Comparison of ENCODE assay signal across 32 cellular contexts in the genomic region with DNA sequence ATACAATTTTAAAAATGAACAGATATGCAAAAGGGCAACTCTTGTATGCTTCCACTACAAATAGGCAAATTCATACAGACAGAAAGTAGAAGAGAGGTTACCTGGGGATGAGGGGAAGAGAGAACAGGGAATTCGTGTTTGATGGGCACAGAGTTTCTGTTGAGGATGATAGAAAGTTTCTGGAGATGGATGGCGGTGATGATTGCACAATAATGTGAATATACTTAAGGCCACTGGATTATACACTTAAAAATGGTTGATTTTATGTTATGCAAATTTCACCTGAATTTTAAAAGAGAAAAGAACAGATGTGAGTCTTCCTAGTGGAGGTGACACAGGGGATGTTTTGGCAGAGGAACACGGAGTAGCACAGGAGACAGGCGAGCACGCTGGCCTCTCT.
"Had no signal": no experiment of that assay in that cellular context is flagged by ENCODE, and none has a peak within 500 bp of the region (broad histone marks: within the 10 kb centered on the region; RNA-seq: fewer than 3 reads in every experiment).

No MANE protein-coding gene starts in this region.

- H3K27ac Mint-ChIP-seq: naive thymus-derived CD8-positive, alpha-beta T cell; natural killer cell treated with Interleukin-12 subunit alpha and Interleukin-12 subunit beta and Interleukin-15 and Interleukin-18, amount 100 ng/mL, for 72 hours; nephron progenitor cell; progenitor cell of endocrine pancreas; stimulated activated memory B cell treated with anti-CD40 and anti-IgM and Interleukin-4, amounts not matched to agents 10 μg/mL and 1 μg/mL and 100 μg/mL, for 72 hours; stimulated activated naive CD8-positive, alpha-beta T cell treated with anti-CD3 and anti-CD28 coated beads, Interleukin-15, amount 100 ng/mL, for 72 hours; type B pancreatic cell had no signal

- H3K4me1 Mint-ChIP-seq: naive thymus-derived CD8-positive, alpha-beta T cell; nephron progenitor cell; neural crest cell; stimulated activated memory B cell treated with anti-CD40 and anti-IgM and Interleukin-4, amounts not matched to agents 10 μg/mL and 1 μg/mL and 100 μg/mL, for 72 hours; stimulated activated naive CD8-positive, alpha-beta T cell treated with anti-CD3 and anti-CD28 coated beads, Interleukin-15, amount 100 ng/mL, for 72 hours had no signal

- H3K9me3 ChIP-seq: neutrophil, psoas muscle, testis, upper lobe of right lung, uterus had no signal

- H3K4me2 ChIP-seq: smooth muscle cell had no signal

- DNase-seq: naive thymus-derived CD8-positive, alpha-beta T cell; nephron progenitor cell; nucleus accumbens; posterior cingulate gyrus; psoas muscle; right cardiac atrium; spleen; stimulated activated CD4-positive, alpha-beta T cell treated with anti-CD3 and anti-CD28 coated beads, Interleukin-12 subunit alpha, Interleukin-12 subunit beta, amount 100 ng/mL, for 4 hours; stimulated activated CD4-positive, alpha-beta T cell treated with anti-CD3 and anti-CD28 coated beads, Interleukin-1b, Interleukin-23, amount 100 ng/mL, for 48 hours; stimulated activated CD4-positive, alpha-beta T cell treated with anti-CD3 and anti-CD28 coated beads, Interleukin-4, amount 100 ng/mL, for 1 hour; stimulated activated CD4-positive, alpha-beta T cell treated with anti-CD3 and anti-CD28 coated beads, Interleukin-4, amount 100 ng/mL, for 4 hours; stimulated activated CD8-positive, alpha-beta memory T cell treated with anti-CD3 and anti-CD28 coated beads, Interleukin-4, amount 100 ng/mL, for 48 hours; stimulated activated naive CD4-positive, alpha-beta T cell; stimulated activated naive CD8-positive, alpha-beta T cell treated with anti-CD3 and anti-CD28 coated beads, Interleukin-15, amount 100 ng/mL, for 72 hours; stimulated activated naive CD8-positive, alpha-beta T cell treated with anti-CD3 and anti-CD28 coated beads, Interleukin-15, Interleukin-2, amounts not matched to agents 100 U/mL and 50 U/mL, for 24 hours; substantia nigra; testis; tibial artery; transverse colon; upper lobe of right lung; uterus had no signal

- H3K36me3 Mint-ChIP-seq: type B pancreatic cell had no signal

- H3K27me3 ChIP-seq: neutrophil, testis, tibial artery, transverse colon, upper lobe of right lung, uterus had no signal

- H3K27ac ChIP-seq: neutrophil, parathyroid adenoma, psoas muscle, skin epidermis, spleen, suprapubic skin, testis, tibial artery, transverse colon, upper lobe of right lung, uterus had no signal

- H3K9ac ChIP-seq: parathyroid adenoma had no signal

- H3K4me3 ChIP-seq: psoas muscle, skin epidermis, smooth muscle cell, spleen, suprapubic skin, testis, tibial artery, transverse colon, upper lobe of right lung, uterus had no signal

- ATAC-seq: naive thymus-derived CD8-positive, alpha-beta T cell; natural killer cell treated with Interleukin-12 subunit alpha and Interleukin-12 subunit beta and Interleukin-15 and Interleukin-18, amount 100 ng/mL, for 72 hours; psoas muscle; right cardiac atrium; sciatic nerve; stimulated activated memory B cell treated with anti-CD40 and anti-IgM and Interleukin-4, amounts not matched to agents 10 μg/mL and 1 μg/mL and 100 μg/mL, for 72 hours; stimulated activated naive CD8-positive, alpha-beta T cell treated with anti-CD3 and anti-CD28 coated beads, Interleukin-15, amount 100 ng/mL, for 72 hours; stimulated activated naive CD8-positive, alpha-beta T cell treated with anti-CD3 and anti-CD28 coated beads, Interleukin-15, Interleukin-2, amounts not matched to agents 100 U/mL and 50 U/mL, for 24 hours; upper lobe of right lung had no signal

- H3K36me3 ChIP-seq: neutrophil, spleen, suprapubic skin, tibial artery, transverse colon, upper lobe of right lung, uterus had no signal

- H2AFZ ChIP-seq: parathyroid adenoma had no signal

- H3K4me3 Mint-ChIP-seq: naive thymus-derived CD8-positive, alpha-beta T cell; natural killer cell treated with Interleukin-12 subunit alpha and Interleukin-12 subunit beta and Interleukin-15 and Interleukin-18, amount 100 ng/mL, for 72 hours; nephron progenitor cell; neural crest cell; stimulated activated memory B cell treated with anti-CD40 and anti-IgM and Interleukin-4, amounts not matched to agents 10 μg/mL and 1 μg/mL and 100 μg/mL, for 72 hours; stimulated activated naive CD8-positive, alpha-beta T cell treated with anti-CD3 and anti-CD28 coated beads, Interleukin-15, amount 100 ng/mL, for 72 hours; type B pancreatic cell had no signal

- H3K79me2 ChIP-seq: parathyroid adenoma had no signal

- H3K4me1 ChIP-seq: parathyroid adenoma, psoas muscle, spleen, suprapubic skin, testis, tibial artery, transverse colon, upper lobe of right lung, uterus had no signal
